8 cellular contexts compared by ENCODE assay signal in the genomic region with DNA sequence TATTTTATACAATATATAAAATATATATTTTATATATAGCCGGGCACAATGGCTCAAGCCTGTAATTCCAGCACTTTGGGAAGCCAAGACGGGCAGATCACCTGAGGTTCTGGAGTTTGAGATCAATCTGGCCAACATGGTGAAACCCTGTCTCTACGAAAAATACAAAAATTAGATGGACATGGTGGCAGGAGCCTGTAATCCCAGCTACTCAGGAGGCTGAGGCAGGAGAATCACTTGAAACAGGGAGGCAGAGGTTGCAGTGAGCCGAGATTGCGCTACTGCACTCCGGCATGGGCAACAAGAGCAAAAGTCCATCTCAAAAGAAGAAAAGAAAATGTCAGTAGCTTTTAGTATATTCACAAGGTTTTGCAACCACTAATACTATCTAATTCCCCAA. TPM values are rescaled to one million over a fixed set of nuclear protein-coding genes. Genes with fewer than 3 reads are reported as not detected.
DNase-seq lines count a peak whose midpoint lies in the region; ATAC-seq and TF ChIP-seq lines count a peak whose summit lies in the region.
"Not testable (repeated sequence)": the region's sequence is repeated elsewhere in the genome, so short reads cannot be mapped to it uniquely, and the experiment has no call there.

No MANE protein-coding gene starts in this region.

- H4K5ac ChIP-seq in H9 (ENCODE audit: insufficient read length, low read depth, low read length); mesendoderm (ENCODE audit: low read length): not testable (repeated sequence)

- not testable (repeated sequence) for H3K18ac ChIP-seq in H9 (ENCODE audit: insufficient read length, low read depth, low read length); mesendoderm (ENCODE audit: low read length)

- H3K23me2 ChIP-seq in H9 (ENCODE audit: insufficient read length, low read depth, low read length, poor library complexity, severe bottlenecking), result not testable (repeated sequence)

- not testable (repeated sequence) for ATAC-seq in sciatic nerve; aorta (ENCODE audit: low FRiP score)

- not testable (repeated sequence) for H3K14ac ChIP-seq in H9 (ENCODE audit: insufficient read depth, low read length)

- not testable (repeated sequence) for H3K27me3 ChIP-seq in H9 (ENCODE audit: insufficient read depth, low read length); mesendoderm (ENCODE audit: insufficient read depth, low read length, poor library complexity); testis; aorta (ENCODE audit: control insufficient read depth in 1 of 2, insufficient read depth in 2 of 2, low read length in 1 of 2)

- not testable (repeated sequence) for TF ChIP-seq POLR2A in testis (IDR thresholded peaks at IDR 0.05)

- not testable (repeated sequence) for TF ChIP-seq CTCF in H9 (conservative IDR thresholded peaks at IDR 0.05); chondrocyte (IDR thresholded peaks at IDR 0.05); glutamatergic neuron (IDR thresholded peaks at IDR 0.05; ENCODE audit: partially characterized antibody, unreplicated experiment); testis (IDR thresholded peaks at IDR 0.05)

- not testable (repeated sequence) for H2BK120ac ChIP-seq in H9 (ENCODE audit: low read depth, low read length, poor library complexity, severe bottlenecking); mesendoderm (ENCODE audit: low read depth, low read length)

- POLR2A ChIA-PET in activated CD4-positive, alpha-beta T cell treated with anti-CD3 and anti-CD28 coated beads, Interleukin-2, amount 10 ng/mL, durations not matched to agents 7 days and 5 days (lab: Charles Lee), result not testable (repeated sequence)

- not testable (repeated sequence) for H3K56ac ChIP-seq in H9 (ENCODE audit: insufficient read length, low read depth, low read length); mesendoderm (ENCODE audit: low read length)

- H3K23ac ChIP-seq in H9 (ENCODE audit: insufficient read length, low read depth, low read length); mesendoderm (ENCODE audit: low read length): not testable (repeated sequence)

- H2BK15ac ChIP-seq in H9 (ENCODE audit: low read depth, low read length); mesendoderm (replicated peaks; ENCODE audit: low read depth): not testable (repeated sequence)

- peak; percentile 2 for DNase-seq in H9
- DNase-seq in activated CD4-positive, alpha-beta T cell treated with anti-CD3 and anti-CD28 coated beads, Interleukin-2, amount 10 ng/mL, durations not matched to agents 7 days and 5 days, result peak; percentile 1
- DNase-seq in chondrocyte (ENCODE audit: low spot score), result peak; percentile 6
- DNase-seq in glutamatergic neuron, result peak; percentile 2
- DNase-seq in mesendoderm, result not testable (repeated sequence)
- peak; percentile 15 for DNase-seq in sciatic nerve (ENCODE audit: low spot score)
- DNase-seq in testis, result peak; percentile 11
- peak; percentile 11 to 17 for DNase-seq in aorta

- not testable (repeated sequence) for H3K4ac ChIP-seq in H9 (ENCODE audit: low read depth, low read length); mesendoderm (ENCODE audit: low read depth, low read length)

- H2BK12ac ChIP-seq in H9 (ENCODE audit: insufficient read length, low read depth, low read length), result not testable (repeated sequence)

- H3K9me3 ChIP-seq in H9 (ENCODE audit: control insufficient read depth, low read depth, low read length); testis; aorta (ENCODE audit: control insufficient read depth, low read length): not testable (repeated sequence)

- H4K20me1 ChIP-seq in H9 (ENCODE audit: control insufficient read depth, insufficient read depth, insufficient read length), result not testable (repeated sequence)

- not testable (repeated sequence) for H3K27me3 Mint-ChIP-seq in H9 (ENCODE audit: low read depth); chondrocyte (ENCODE audit: low read depth); glutamatergic neuron (ENCODE audit: unreplicated experiment)
- peaks cover 13% of the 10 kb centered on the region for H3K27me3 Mint-ChIP-seq in activated CD4-positive, alpha-beta T cell treated with anti-CD3 and anti-CD28 coated beads, Interleukin-2, amount 10 ng/mL, durations not matched to agents 7 days and 5 days

- H3K9me3 Mint-ChIP-seq in H9; activated CD4-positive, alpha-beta T cell treated with anti-CD3 and anti-CD28 coated beads, Interleukin-2, amount 10 ng/mL, durations not matched to agents 7 days and 5 days; chondrocyte (ENCODE audit: low read depth); glutamatergic neuron (ENCODE audit: unreplicated experiment): not testable (repeated sequence)

- peaks cover 19 to 20% of the 10 kb centered on the region in 2 experiments for H3K4me1 Mint-ChIP-seq in H9
- not testable (repeated sequence) for H3K4me1 Mint-ChIP-seq in activated CD4-positive, alpha-beta T cell treated with anti-CD3 and anti-CD28 coated beads, Interleukin-2, amount 10 ng/mL, durations not matched to agents 7 days and 5 days; chondrocyte (ENCODE audit: low read depth); glutamatergic neuron (ENCODE audit: low read depth, unreplicated experiment)

- not testable (repeated sequence) for H2BK5ac ChIP-seq in H9 (ENCODE audit: insufficient read length, low read length); mesendoderm (ENCODE audit: low read length)

- no CpG with 5 or more reads among the region's 6 CpGs for whole genome bisulfite sequencing in H9 (ENCODE audit: extremely low coverage, insufficient read length, low lambda C conversion rate)
- no CpG with 5 or more reads among the region's 6 CpGs for WGBS in mesendoderm (ENCODE audit: extremely low coverage, insufficient coverage, low lambda C conversion rate)
- 94 to 95% methylated on average over 6 of the region's 6 CpGs for WGBS in testis, 2 donors
- 91 to 96% methylated on average over 6 of the region's 6 CpGs for WGBS in aorta, 2 donors

- H2BK20ac ChIP-seq in H9 (ENCODE audit: low read depth, low read length, poor library complexity, severe bottlenecking), result not testable (repeated sequence)

- not testable (repeated sequence) for H3K4me2 ChIP-seq in H9 (ENCODE audit: insufficient read depth, insufficient read length, low read length); mesendoderm (ENCODE audit: low read length)

- H2AFZ ChIP-seq in H9 (ENCODE audit: low read length), result not testable (repeated sequence)

- not testable (repeated sequence) for H3T11ph ChIP-seq in H9 (ENCODE audit: low read length)

- H3K27ac Mint-ChIP-seq in H9; activated CD4-positive, alpha-beta T cell treated with anti-CD3 and anti-CD28 coated beads, Interleukin-2, amount 10 ng/mL, durations not matched to agents 7 days and 5 days; chondrocyte (ENCODE audit: unreplicated experiment); glutamatergic neuron (ENCODE audit: unreplicated experiment): not testable (repeated sequence)

- not testable (repeated sequence) for H3K4me3 Mint-ChIP-seq in H9; activated CD4-positive, alpha-beta T cell treated with anti-CD3 and anti-CD28 coated beads, Interleukin-2, amount 10 ng/mL, durations not matched to agents 7 days and 5 days; chondrocyte (ENCODE audit: unreplicated experiment); glutamatergic neuron (ENCODE audit: unreplicated experiment)

- H4K91ac ChIP-seq in H9 (ENCODE audit: insufficient read length, low read depth, low read length), result not testable (repeated sequence)

- H3K4me1 ChIP-seq in H9 (ENCODE audit: insufficient read depth, low read length); mesendoderm (ENCODE audit: control insufficient read depth, low read depth, low read length); testis; aorta (ENCODE audit: control insufficient read depth in 1 of 2, insufficient read depth in 2 of 2, low read length in 2 of 2): not testable (repeated sequence)

- not testable (repeated sequence) for H2AK5ac ChIP-seq in H9 (ENCODE audit: insufficient read length, low read length); mesendoderm (ENCODE audit: low read length)

- CTCF ChIA-PET in activated CD4-positive, alpha-beta T cell treated with anti-CD3 and anti-CD28 coated beads, Interleukin-2, amount 10 ng/mL, durations not matched to agents 7 days and 5 days (lab: Charles Lee), result interaction anchor here (0.6 to 1.4 kb wide), 3 partner anchors 9 to 288 kb away, joined by 3 to 4 read pairs (median 4); no protein-coding TSS in a partner anchor

- H3K4me3 ChIP-seq in mesendoderm (ENCODE audit: low read length); testis; aorta (ENCODE audit: low read length in 2 of 2): not testable (repeated sequence)

- H3K9ac ChIP-seq in H9 (ENCODE audit: extremely low read depth, insufficient read length, low read length); mesendoderm (ENCODE audit: low read length): not testable (repeated sequence)

- H3K79me2 ChIP-seq in H9 (ENCODE audit: insufficient read depth, low read length); mesendoderm (ENCODE audit: control insufficient read depth, insufficient read depth, low read length): not testable (repeated sequence)

- not testable (repeated sequence) for H3K27ac ChIP-seq in H9 (ENCODE audit: insufficient read length, low read depth, low read length); mesendoderm (ENCODE audit: low read depth, low read length); testis; aorta (ENCODE audit: low read depth in 1 of 2, low read length in 2 of 2)

- peaks cover 0 to 11% (median 3%) of the 10 kb centered on the region in 3 experiments; a peak in 4 of 7 replicates for H3K36me3 Mint-ChIP-seq in H9 (ENCODE audit: insufficient read depth in 1 of 3, low read depth in 3 of 3)
- not testable (repeated sequence) for H3K36me3 Mint-ChIP-seq in activated CD4-positive, alpha-beta T cell treated with anti-CD3 and anti-CD28 coated beads, Interleukin-2, amount 10 ng/mL, durations not matched to agents 7 days and 5 days (ENCODE audit: low read depth); chondrocyte (ENCODE audit: low read depth); glutamatergic neuron (ENCODE audit: unreplicated experiment)

- not testable (repeated sequence) for H3K79me1 ChIP-seq in H9 (ENCODE audit: insufficient read depth, low read depth, low read length, poor library complexity, severe bottlenecking); mesendoderm (ENCODE audit: low read length)

- H4K8ac ChIP-seq in H9 (replicated peaks; ENCODE audit: insufficient read length, low read depth, low read length), result not testable (repeated sequence)
- H4K8ac ChIP-seq in mesendoderm (ENCODE audit: low read depth, low read length), result peak overlapping the region; percentile 17

- H3K36me3 ChIP-seq in mesendoderm (ENCODE audit: control insufficient read depth, insufficient read depth, low read length); testis (ENCODE audit: low read depth, missing control alignments); aorta (ENCODE audit: control insufficient read depth in 1 of 2, insufficient read depth in 2 of 2, low read length in 1 of 2): not testable (repeated sequence)

- intact Hi-C loops in sciatic nerve (cut with DNase I); testis (cut with DNase I; ENCODE audit: low total_unique reads): not testable (repeated sequence)
- intact Hi-C loops in aorta (cut with DNase I), result loop anchor here in 1 of 2 donors (5.0 kb wide), 1 partner anchor 78 kb away; no protein-coding TSS in a partner anchor

RNA-seq across cellular contexts. Expression of a gene that starts 22.7 kb away (rescaled TPM):
- 230 and 236 TPM in 2 replicates for total RNA-seq in H9 (2021)
- 10 to 100 TPM; 74.3 to 81.3 TPM for total RNA-seq in activated CD4-positive, alpha-beta T cell treated with anti-CD3 and anti-CD28 coated beads, Interleukin-2, amount 10 ng/mL, durations not matched to agents 7 days and 5 days
- total RNA-seq in chondrocyte, result 126 to 132 TPM (median 129 TPM) in 3 replicates
- 402 TPM for total RNA-seq in glutamatergic neuron (ENCODE audit: unreplicated experiment)
- polyA plus RNA-seq in mesendoderm (2013, experiment 1 of 2), result 124 TPM
- polyA plus RNA-seq in mesendoderm (2013, experiment 2 of 2), result 125 TPM
- total RNA-seq in sciatic nerve, result 184 TPM
- 100 to 1,000 TPM; 133 to 134 TPM for total RNA-seq in testis
- 69.2 TPM for polyA plus RNA-seq in testis (ENCODE audit: insufficient read depth, low read depth, low replicate concordance)
- 100 to 1,000 TPM; 144 to 167 TPM for total RNA-seq in aorta
- 100 to 1,000 TPM in 1 of 2 donors, 10 to 100 TPM in 1; 37.4 to 160 TPM for polyA plus RNA-seq in aorta
